ENCODE assay signal across 2 cellular contexts in genomic region chr1:16075337-16076002, GRCh38.
TF ChIP-seq lines count a peak whose summit lies in the region.

No MANE protein-coding gene starts in this region.

TF ChIP-seq in A549, 52 proteins besides CTCF, POLR2A, EP300 and RAD21:
- TF ChIP-seq JUNB (IDR thresholded peaks at IDR 0.05) (no peak), HMGXB4 (CRISPR knock-in tag; IDR thresholded peaks at IDR 0.05; ENCODE audit: borderline replicate concordance) (no peak), ZFP36 (IDR thresholded peaks at IDR 0.05; ENCODE audit: borderline replicate concordance, partially characterized antibody) (peak; percentile 30), ZNF302 (CRISPR knock-in tag; IDR thresholded peaks at IDR 0.05) (no peak), MAFK (IDR thresholded peaks at IDR 0.05; ENCODE audit: partially characterized antibody) (no peak), HDAC2 (IDR thresholded peaks at IDR 0.05) (no peak), CEBPB (IDR thresholded peaks at IDR 0.05) (no peak)

TF ChIP-seq in endothelial cell of umbilical vein, 7 proteins besides CTCF, POLR2A, EP300 and RAD21:
- no peak for TF ChIP-seq FOS (IDR thresholded peaks at IDR 0.05; ENCODE audit: borderline replicate concordance, insufficient read depth, low read length)
- no peak for TF ChIP-seq GATA2 (IDR thresholded peaks at IDR 0.05; ENCODE audit: insufficient read depth, insufficient read length, low read depth, low read length)
- no peak for TF ChIP-seq MYC (IDR thresholded peaks at IDR 0.05; ENCODE audit: low read depth, low read length)
- TF ChIP-seq JUN (IDR thresholded peaks at IDR 0.05; ENCODE audit: borderline replicate concordance, insufficient read depth, insufficient read length, low read depth): no peak
- no peak for TF ChIP-seq MAX (IDR thresholded peaks at IDR 0.05; ENCODE audit: insufficient read depth, insufficient read length)
- no peak for TF ChIP-seq EZH2 (IDR thresholded peaks at IDR 0.05; ENCODE audit: borderline replicate concordance, low read depth, low read length, severe bottlenecking)
- no peak for TF ChIP-seq POLR2AphosphoS5 (IDR thresholded peaks at IDR 0.05; ENCODE audit: insufficient read depth, low read depth, low read length)
